26 cellular contexts compared by ENCODE assay signal in genomic region chr18:69999671-70000070, GRCh38.
"Had no signal": no experiment of that assay in that cellular context is flagged by ENCODE, and none has a peak within 500 bp of the region (broad histone marks: within the 10 kb centered on the region; RNA-seq: fewer than 3 reads in every experiment).

No MANE protein-coding gene starts in this region.

- H3K27me3 Mint-ChIP-seq: memory B cell; naive thymus-derived CD4-positive, alpha-beta T cell; natural killer cell treated with Interleukin-12 subunit alpha and Interleukin-12 subunit beta and Interleukin-15 and Interleukin-18, amount 100 ng/mL, for 72 hours; stimulated activated naive CD8-positive, alpha-beta T cell treated with anti-CD3 and anti-CD28 coated beads, Interleukin-15, amount 100 ng/mL, for 72 hours had no signal

- H3K4me1 ChIP-seq: prostate gland, vagina had no signal

- H3K27me3 ChIP-seq: left lung, ovary, spleen, transverse colon, upper lobe of left lung, vagina had no signal

- H3K36me3 ChIP-seq: left lung, ovary, prostate gland, transverse colon, upper lobe of left lung had no signal

- DNase-seq: hypothalamus; immature natural killer cell; kidney; left colon; left lung; midbrain; mucosa of descending colon; naive thymus-derived CD4-positive, alpha-beta T cell; ovary; retina; right cardiac atrium; spleen; stimulated activated CD4-positive, alpha-beta T cell treated with anti-CD3 and anti-CD28 coated beads, Interleukin-4, amount 100 ng/mL, for 24 hours; stimulated activated naive CD4-positive, alpha-beta T cell treated with Interleukin-2 at 50 U/mL for 16 hours; stimulated activated naive CD8-positive, alpha-beta T cell treated with anti-CD3 and anti-CD28 coated beads, Interleukin-15, amount 100 ng/mL, for 72 hours; substantia nigra; transverse colon; upper lobe of left lung had no signal

- H3K9me3 ChIP-seq: left lung, mucosa of descending colon, ovary, prostate gland, spleen, transverse colon, upper lobe of left lung, vagina had no signal

- H3K4me3 Mint-ChIP-seq: immature natural killer cell; memory B cell; naive thymus-derived CD4-positive, alpha-beta T cell; natural killer cell treated with Interleukin-12 subunit alpha and Interleukin-12 subunit beta and Interleukin-15 and Interleukin-18, amount 100 ng/mL, for 72 hours; stimulated activated effector memory CD8-positive, alpha-beta T cell treated with anti-CD3 and anti-CD28 coated beads, Interleukin-12 subunit alpha, Interleukin-12 subunit beta, amount 100 ng/mL, for 72 hours; stimulated activated naive CD8-positive, alpha-beta T cell treated with anti-CD3 and anti-CD28 coated beads, Interleukin-15, amount 100 ng/mL, for 72 hours had no signal

- H3K27ac Mint-ChIP-seq: immature natural killer cell; memory B cell; naive thymus-derived CD4-positive, alpha-beta T cell; natural killer cell treated with Interleukin-12 subunit alpha and Interleukin-12 subunit beta and Interleukin-15 and Interleukin-18, amount 100 ng/mL, for 72 hours; stimulated activated effector memory CD8-positive, alpha-beta T cell treated with anti-CD3 and anti-CD28 coated beads, Interleukin-12 subunit alpha, Interleukin-12 subunit beta, amount 100 ng/mL, for 72 hours; stimulated activated naive CD8-positive, alpha-beta T cell treated with anti-CD3 and anti-CD28 coated beads, Interleukin-15, amount 100 ng/mL, for 72 hours had no signal

- H3K27ac ChIP-seq: left lung, ovary, prostate gland, skin epidermis, spleen, transverse colon, upper lobe of left lung, vagina had no signal

- FAIRE-seq: islet of Langerhans, kidney had no signal

- H3K4me1 Mint-ChIP-seq: memory B cell; stimulated activated effector memory CD8-positive, alpha-beta T cell treated with anti-CD3 and anti-CD28 coated beads, Interleukin-12 subunit alpha, Interleukin-12 subunit beta, amount 100 ng/mL, for 72 hours had no signal

- H3K9me3 Mint-ChIP-seq: immature natural killer cell; natural killer cell treated with Interleukin-12 subunit alpha and Interleukin-12 subunit beta and Interleukin-15 and Interleukin-18, amount 100 ng/mL, for 72 hours; stimulated activated effector memory CD8-positive, alpha-beta T cell treated with anti-CD3 and anti-CD28 coated beads, Interleukin-12 subunit alpha, Interleukin-12 subunit beta, amount 100 ng/mL, for 72 hours had no signal

- H3K4me3 ChIP-seq: left lung, lung, mucosa of descending colon, ovary, prostate gland, skin epidermis, spleen, transverse colon, upper lobe of left lung, vagina had no signal
